In the genomic region with DNA sequence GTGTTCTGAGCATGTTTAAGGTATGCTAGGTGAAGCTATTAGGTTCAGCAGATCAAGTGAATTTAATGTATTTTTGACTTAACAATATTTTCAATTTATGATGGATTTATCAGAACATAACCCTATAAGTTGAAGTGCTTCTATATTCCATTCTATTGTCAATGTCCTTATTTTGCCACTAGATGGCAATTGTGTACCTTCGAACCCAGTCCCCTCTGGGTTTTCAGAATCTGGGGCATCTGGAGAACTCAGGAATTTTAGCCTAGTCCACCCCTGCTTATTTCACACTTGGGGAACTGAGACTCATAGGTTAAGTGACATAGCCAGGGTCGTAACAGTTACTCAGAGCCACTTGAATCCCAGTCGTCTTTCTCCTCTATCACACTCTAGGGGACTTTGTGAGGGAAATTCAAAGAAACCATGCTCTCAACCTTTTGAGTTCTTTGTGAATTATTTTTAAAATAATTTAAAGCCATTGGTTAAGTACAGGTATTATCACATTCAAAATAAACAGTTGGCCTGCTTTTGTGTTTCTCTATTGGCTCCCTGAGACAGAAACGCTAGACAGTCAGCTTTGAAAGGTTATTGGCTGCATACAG, we compare ENCODE assay signal across 8 cellular contexts.
A peak's percentile ranks its signal among the peaks of the same experiment; 100 is the strongest.
DNase-seq lines count a peak whose midpoint lies in the region; ATAC-seq and TF ChIP-seq lines count a peak whose summit lies in the region.

No MANE protein-coding gene starts in this region.

- peak overlapping the region in 1 of 7 donors; percentile 16 for H3K27ac Mint-ChIP-seq in CD14-positive monocyte
- no peak overlapping the region for H3K27ac Mint-ChIP-seq in activated CD4-positive, alpha-beta T cell treated with anti-CD3 and anti-CD28 coated beads for 36 hours
- no peak overlapping the region for H3K27ac Mint-ChIP-seq in effector memory CD8-positive, alpha-beta T cell
- H3K27ac Mint-ChIP-seq in naive thymus-derived CD4-positive, alpha-beta T cell: no peak overlapping the region

- H3K4me1 ChIP-seq in GM23248 (ENCODE audit: insufficient read depth): no peaks in the 10 kb centered on the region
- H3K4me1 ChIP-seq in right lobe of liver: no peaks in the 10 kb centered on the region
- H3K4me1 ChIP-seq in naive thymus-derived CD4-positive, alpha-beta T cell (ENCODE audit: control insufficient read depth in 2 of 2, insufficient read depth in 2 of 2, low read length in 2 of 2): no peaks in the 10 kb centered on the region

- CTCF ChIA-PET in activated CD4-positive, alpha-beta T cell treated with anti-CD3 and anti-CD28 coated beads for 36 hours (lab: Charles Lee): interaction anchor here (0.5 to 1.1 kb wide), 2 partner anchors 8 to 10 kb away, joined by 3 to 5 read pairs; no protein-coding TSS in a partner anchor
- CTCF ChIA-PET in naive thymus-derived CD4-positive, alpha-beta T cell (lab: Charles Lee): no interaction called here

- H4K20me1 ChIP-seq in GM23248 (ENCODE audit: insufficient read depth): no peaks in the 10 kb centered on the region

- H3K9me3 Mint-ChIP-seq in CD14-positive monocyte: no peaks in the 10 kb centered on the region
- H3K9me3 Mint-ChIP-seq in activated CD4-positive, alpha-beta T cell treated with anti-CD3 and anti-CD28 coated beads for 36 hours (ENCODE audit: low read depth): peaks cover 4% of the 10 kb centered on the region
- H3K9me3 Mint-ChIP-seq in effector memory CD8-positive, alpha-beta T cell: no peaks in the 10 kb centered on the region
- H3K9me3 Mint-ChIP-seq in naive thymus-derived CD4-positive, alpha-beta T cell: peaks cover 0 to 5% (median 1%) of the 10 kb centered on the region in 11 donors

- H3K9me3 ChIP-seq in GM23248 (ENCODE audit: low read depth): no peaks in the 10 kb centered on the region
- H3K9me3 ChIP-seq in right lobe of liver: no peaks in the 10 kb centered on the region
- H3K9me3 ChIP-seq in naive thymus-derived CD4-positive, alpha-beta T cell (ENCODE audit: control insufficient read depth in 2 of 3, low read length in 3 of 3): no peaks in the 10 kb centered on the region

- H3K36me3 Mint-ChIP-seq in CD14-positive monocyte: peaks cover 1 to 5% of the 10 kb centered on the region in 2 donors
- H3K36me3 Mint-ChIP-seq in activated CD4-positive, alpha-beta T cell treated with anti-CD3 and anti-CD28 coated beads for 36 hours (ENCODE audit: low read depth): peaks cover 18% of the 10 kb centered on the region
- H3K36me3 Mint-ChIP-seq in effector memory CD8-positive, alpha-beta T cell (ENCODE audit: insufficient read depth): peaks cover 2% of the 10 kb centered on the region
- H3K36me3 Mint-ChIP-seq in naive thymus-derived CD4-positive, alpha-beta T cell: peaks cover 1 to 57% (median 44%) of the 10 kb centered on the region in 5 donors

- H3K27me3 Mint-ChIP-seq in CD14-positive monocyte (ENCODE audit: low read depth in 3 of 3): no peaks in the 10 kb centered on the region
- H3K27me3 Mint-ChIP-seq in activated CD4-positive, alpha-beta T cell treated with anti-CD3 and anti-CD28 coated beads for 36 hours: no peaks in the 10 kb centered on the region
- no peaks in the 10 kb centered on the region for H3K27me3 Mint-ChIP-seq in effector memory CD8-positive, alpha-beta T cell
- no peaks in the 10 kb centered on the region for H3K27me3 Mint-ChIP-seq in naive thymus-derived CD4-positive, alpha-beta T cell

- TF ChIP-seq CTCF in CD14-positive monocyte (IDR thresholded peaks at IDR 0.05) (peak; percentile 46), right lobe of liver (IDR thresholded peaks at IDR 0.05) (peak; percentile 60 to 71 (median 66))

- no peak for TF ChIP-seq POLR2A in right lobe of liver (IDR thresholded peaks at IDR 0.05)

- POLR2A ChIA-PET in activated CD4-positive, alpha-beta T cell treated with anti-CD3 and anti-CD28 coated beads for 36 hours (lab: Charles Lee): no interaction called here
- POLR2A ChIA-PET in naive thymus-derived CD4-positive, alpha-beta T cell (lab: Charles Lee): no interaction called here

- ATAC-seq in right lobe of liver: peak; percentile 74 to 83 (median 78)
- ATAC-seq in activated CD4-positive, alpha-beta T cell treated with anti-CD3 and anti-CD28 coated beads for 36 hours: no peak
- no peak for ATAC-seq in effector memory CD8-positive, alpha-beta T cell (replicated peaks)
- no peak for ATAC-seq in naive thymus-derived CD4-positive, alpha-beta T cell

- H3K9me2 ChIP-seq in GM23248 (ENCODE audit: insufficient read depth): no peaks in the 10 kb centered on the region

- DNase-seq in CD14-positive monocyte (ENCODE audit: low spot score) (no peak), GM23248 (peak; percentile 72), NCI-H460 (ENCODE audit: extremely low read depth, low read depth) (peak; percentile 29), dermis blood vessel endothelial cell (peak; percentile 75), right lobe of liver (no peak)
- DNase-seq in activated CD4-positive, alpha-beta T cell treated with anti-CD3 and anti-CD28 coated beads for 36 hours: no peak
- no peak for DNase-seq in effector memory CD8-positive, alpha-beta T cell
- no peak for DNase-seq in naive thymus-derived CD4-positive, alpha-beta T cell

- in situ Hi-C loops in GM23248 (cut with MboI): loop anchor here (5.0 to 25.0 kb wide), 2 partner anchors 260 to 615 kb away; no protein-coding TSS in a partner anchor

- H3K36me3 ChIP-seq in GM23248 (ENCODE audit: low read depth) (no peaks in the 10 kb centered on the region), right lobe of liver (no peaks in the 10 kb centered on the region)
- H3K36me3 ChIP-seq in naive thymus-derived CD4-positive, alpha-beta T cell (ENCODE audit: control insufficient read depth in 2 of 3, insufficient read depth in 3 of 3, low read length in 3 of 3): peaks cover 0 to 11% (median 0%) of the 10 kb centered on the region in 3 experiments

- H3K9ac ChIP-seq in GM23248: no peak overlapping the region

- no peaks in the 10 kb centered on the region for H3K79me2 ChIP-seq in GM23248 (ENCODE audit: insufficient read depth)

- no peak overlapping the region for H3K4me3 Mint-ChIP-seq in CD14-positive monocyte
- no peak overlapping the region for H3K4me3 Mint-ChIP-seq in activated CD4-positive, alpha-beta T cell treated with anti-CD3 and anti-CD28 coated beads for 36 hours
- H3K4me3 Mint-ChIP-seq in effector memory CD8-positive, alpha-beta T cell: no peak overlapping the region
- no peak overlapping the region for H3K4me3 Mint-ChIP-seq in naive thymus-derived CD4-positive, alpha-beta T cell

- 32 to 36% methylated on average over 4 of the region's 4 CpGs for WGBS in GM23248 (ENCODE audit: low coverage in 1 of 2, low lambda C conversion rate in 2 of 2, missing lambda C conversion rate in 2 of 2), 2 experiments
- 55% methylated on average over 4 of the region's 4 CpGs for WGBS in right lobe of liver (ENCODE audit: insufficient coverage, low coverage, low lambda C conversion rate, missing lambda C conversion rate)

- H3K4me1 Mint-ChIP-seq in CD14-positive monocyte: peaks cover 2% of the 10 kb centered on the region
- peaks cover 3% of the 10 kb centered on the region for H3K4me1 Mint-ChIP-seq in activated CD4-positive, alpha-beta T cell treated with anti-CD3 and anti-CD28 coated beads for 36 hours
- no peaks in the 10 kb centered on the region for H3K4me1 Mint-ChIP-seq in effector memory CD8-positive, alpha-beta T cell (ENCODE audit: low read depth in 2 of 2)
- no peaks in the 10 kb centered on the region for H3K4me1 Mint-ChIP-seq in naive thymus-derived CD4-positive, alpha-beta T cell

- no peak overlapping the region for H3K4me3 ChIP-seq in GM23248
- no peak overlapping the region for H3K4me3 ChIP-seq in right lobe of liver
- no peak overlapping the region for H3K4me3 ChIP-seq in naive thymus-derived CD4-positive, alpha-beta T cell (ENCODE audit: low read length)

- H2AFZ ChIP-seq in GM23248: no peak overlapping the region

- H3K27me3 ChIP-seq in GM23248 (replicated peaks; ENCODE audit: insufficient read depth) (no peaks in the 10 kb centered on the region), right lobe of liver (no peaks in the 10 kb centered on the region)
- no peaks in the 10 kb centered on the region for H3K27me3 ChIP-seq in naive thymus-derived CD4-positive, alpha-beta T cell (ENCODE audit: control insufficient read depth in 2 of 2, insufficient read depth in 2 of 2, low read length in 2 of 2)

- intact Hi-C loops in CD14-positive monocyte (cut with micrococcal nuclease): no loop called here
- intact Hi-C loops in right lobe of liver (cut with DNase I): loop anchor here in 1 of 2 donors (10.0 kb wide), 1 partner anchor 172 kb away; a partner anchor contains a TSS
- intact Hi-C loops in activated CD4-positive, alpha-beta T cell treated with anti-CD3 and anti-CD28 coated beads for 36 hours (cut with DNase I, micrococcal nuclease): loop anchor here (5.0 to 10.0 kb wide), 3 partner anchors 502 to 602 kb away; no protein-coding TSS in a partner anchor
- intact Hi-C loops in naive thymus-derived CD4-positive, alpha-beta T cell (cut with micrococcal nuclease): loop anchor here (1.0 to 10.0 kb wide), 5 partner anchors 172 to 810 kb away; a partner anchor contains a TSS

- H3F3A ChIP-seq in GM23248 (ENCODE audit: insufficient read depth): no peaks in the 10 kb centered on the region

- H3K27ac ChIP-seq in GM23248: no peak overlapping the region
- H3K27ac ChIP-seq in right lobe of liver: no peak overlapping the region
- no peak overlapping the region for H3K27ac ChIP-seq in naive thymus-derived CD4-positive, alpha-beta T cell (ENCODE audit: low read depth, low read length)

- no peak overlapping the region for H3K4me2 ChIP-seq in GM23248 (ENCODE audit: unreplicated experiment)

Comparison
In these comparisons a context has a peak if more than half of its experiments do, and no peak if none do; other contexts are left out.
1. DNase-seq: peak in GM23248 (single experiment), NCI-H460 (single experiment) and dermis blood vessel endothelial cell (single experiment); none in CD14-positive monocyte (single experiment), right lobe of liver (0 of 3), activated CD4-positive, alpha-beta T cell treated with anti-CD3 and anti-CD28 coated beads for 36 hours (single experiment), effector memory CD8-positive, alpha-beta T cell (0 of 3) and naive thymus-derived CD4-positive, alpha-beta T cell (0 of 9).
2. ATAC-seq: peak in right lobe of liver (4 of 4); none in activated CD4-positive, alpha-beta T cell treated with anti-CD3 and anti-CD28 coated beads for 36 hours (single experiment), effector memory CD8-positive, alpha-beta T cell (single experiment) and naive thymus-derived CD4-positive, alpha-beta T cell (single experiment).
3. intact Hi-C loops: an anchor here in activated CD4-positive, alpha-beta T cell treated with anti-CD3 and anti-CD28 coated beads for 36 hours (5.0 to 10.0 kb wide) and naive thymus-derived CD4-positive, alpha-beta T cell (1.0 to 10.0 kb wide); none called in CD14-positive monocyte.